ENCODE assay signal across 8 cellular contexts in the genomic region with DNA sequence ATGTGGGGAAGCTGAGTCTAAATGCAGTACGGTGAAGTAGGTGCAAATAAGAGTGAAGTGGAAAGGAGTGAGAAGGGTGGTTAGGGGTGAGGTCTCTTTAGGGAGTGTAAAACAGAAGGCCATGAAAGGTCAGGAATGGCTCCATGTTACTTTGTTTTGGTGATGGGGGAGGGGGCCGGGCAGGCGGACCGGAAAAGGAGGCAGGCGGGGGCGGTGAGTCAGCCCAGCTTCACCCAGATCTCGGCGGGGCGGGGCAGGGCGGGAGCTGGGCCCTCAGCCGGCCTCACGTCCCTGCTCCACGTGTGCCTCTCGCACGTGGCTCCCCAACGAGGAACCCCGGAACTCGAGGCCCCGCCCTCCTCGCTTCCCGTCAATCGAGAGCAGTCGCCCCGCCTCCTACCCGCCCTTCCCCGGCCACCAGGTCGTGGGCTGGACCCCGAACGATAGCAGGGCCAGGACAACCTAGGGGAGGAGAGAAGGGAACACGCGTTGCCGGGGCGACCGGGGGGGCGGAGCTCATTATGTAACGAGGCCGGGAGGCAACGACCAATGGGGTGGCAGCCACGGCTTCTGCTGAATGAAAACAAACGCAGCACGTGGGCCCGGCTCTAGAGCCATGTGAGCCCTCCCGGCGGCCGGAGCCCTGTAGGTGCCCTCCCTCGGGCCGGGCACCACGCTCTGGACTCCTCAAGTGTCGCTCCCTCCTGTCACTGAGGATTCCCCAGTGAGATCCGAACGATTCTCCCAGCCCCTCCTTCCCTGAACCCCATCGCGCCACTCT. TPM values are rescaled to one million over a fixed set of nuclear protein-coding genes. Genes with fewer than 3 reads are reported as not detected.
DNase-seq lines count a peak whose midpoint lies in the region; ATAC-seq, FAIRE-seq and TF ChIP-seq lines count a peak whose summit lies in the region.

No MANE protein-coding gene starts in this region.

- no peak; the same call in none of the 2 replicates for TF ChIP-seq RAD21 in HepG2 (CRISPR knock-in tag; IDR thresholded peaks at IDR 0.05)

- peak overlapping the region; percentile 94 for H3K4me2 ChIP-seq in HepG2 (ENCODE audit: low read depth, low read length)

- TF ChIP-seq CTCF in BE2C (IDR thresholded peaks at IDR 0.05; ENCODE audit: low read depth, low read length) (no peak), HepG2 (CRISPR knock-in tag; IDR thresholded peaks at IDR 0.05) (0 out of 2 replicates have a peak, but pooled peaks have one; percentile 13)

- intact Hi-C loops in HepG2 (cut with micrococcal nuclease; ENCODE audit: unreplicated experiment): no loop called here

- ATAC-seq in GM19351 (IDR thresholded peaks at IDR 0.05; ENCODE audit: unreplicated experiment) (peak; percentile 63), HG03521 (IDR thresholded peaks at IDR 0.05; ENCODE audit: unreplicated experiment) (peak; percentile 58), HepG2 (peak; percentile 60)

- H3K4me3 ChIP-seq in BE2C (ENCODE audit: low read depth, low read length) (peak overlapping the region; percentile 63), HepG2 (replicated peaks in 1 of 3; ENCODE audit: insufficient read depth in 1 of 3, low read depth in 2 of 3, low read length in 3 of 3) (peak overlapping the region; percentile 72 to 86 (median 79))

- TF ChIP-seq POLR2A in HepG2 (IDR thresholded peaks at IDR 0.05; ENCODE audit: insufficient read depth in 1 of 2, low read depth in 2 of 2, low read length in 2 of 2): peak; percentile 71 to 82

- in situ Hi-C loops in HepG2 (cut with HindIII; ENCODE audit: extremely low pct_ligation_motif_present, low pct_unique_long_range_greater_than_20kb): no loop called here

- 2% methylated on average over 33 of the region's 53 CpGs for WGBS in HepG2 (ENCODE audit: low lambda C conversion rate)

- POLR2A ChIA-PET in HepG2 (lab: Yijun Ruan, JAX): interaction anchor here (0.8 to 8.1 kb wide), 19 partner anchors 8 to 639 kb away, joined by 3 to 568 read pairs (median 9); a partner anchor contains a TSS

- H3K27ac ChIP-seq in HepG2 (ENCODE audit: extremely low read length, insufficient read depth, low read length): peak overlapping the region; percentile 95

- H4K20me1 ChIP-seq in HepG2 (ENCODE audit: insufficient read depth, low read length): no peaks in the 10 kb centered on the region

- peaks cover 6% of the 10 kb centered on the region; the same call in 1 of the 2 replicates for H3K9me3 ChIP-seq in BE2C
- H3K9me3 ChIP-seq in HepG2 (ENCODE audit: low read length): no peaks in the 10 kb centered on the region

- H3K27me3 ChIP-seq in BE2C: no peaks in the 10 kb centered on the region
- no peaks in the 10 kb centered on the region; a peak in 1 of 5 replicates for H3K27me3 ChIP-seq in HepG2 (ENCODE audit: control insufficient read depth in 1 of 2, insufficient read depth in 2 of 2, low read length in 2 of 2)

- peak overlapping the region; percentile 94 for H3K9ac ChIP-seq in HepG2 (ENCODE audit: insufficient read depth, low read depth, low read length)

- FAIRE-seq in HepG2 (lab: Jason Lieb, UNC): peak; percentile 82

- H3K36me3 ChIP-seq in BE2C (peaks cover 33% of the 10 kb centered on the region), HepG2 (replicated peaks in 1 of 2; ENCODE audit: control insufficient read depth in 1 of 2, insufficient read depth in 2 of 2, low read length in 2 of 2) (peaks cover 17 to 33% of the 10 kb centered on the region in 2 experiments)

- H3K4me1 ChIP-seq in BE2C (peaks cover 10% of the 10 kb centered on the region), HepG2 (ENCODE audit: insufficient read depth, low read length) (peaks cover 67% of the 10 kb centered on the region)

- no TSS peak for BruUV-seq in HepG2 (replicated peaks; lab: Mats Ljungman, UMichigan)

- peak; percentile 98 for DNase-seq in BE2C
- peak; percentile 85 for DNase-seq in NCI-H748 treated with DMSO at 0.1 percent for 48 hours (lab: John Stamatoyannopoulos, UW)
- peak; percentile 97 for DNase-seq in activated CD4-positive, alpha-beta T cell treated with anti-CD3 and anti-CD28 coated beads, Interleukin-2, amount 50 U/mL, for 24 hours (ENCODE audit: low read depth in 1 of 2, low spot score in 1 of 2)
- DNase-seq in dedifferentiated amniotic fluid mesenchymal stem cell (ENCODE audit: extremely low spot score): peak; percentile 97
- DNase-seq in HepG2 (ENCODE audit: low spot score): peak; percentile 99
- peak; percentile 99 for DNase-seq in stimulated activated CD4-positive, alpha-beta T cell treated with anti-CD3 and anti-CD28 coated beads, Interleukin-2, amount 100 ng/mL, for 4 hours (ENCODE audit: low read depth)

- TF ChIP-seq EP300 in HepG2 (IDR thresholded peaks at IDR 0.05; ENCODE audit: low read depth in 2 of 2, low read length in 2 of 2): peak; percentile 45 to 74; a peak in 3 of 4 replicates
- TF ChIP-seq EP300 in HepG2 (CRISPR knock-in tag; IDR thresholded peaks at IDR 0.05; ENCODE audit: borderline replicate concordance): peak; percentile 88

- no peak overlapping the region for H2AFZ ChIP-seq in HepG2 (ENCODE audit: low read length)

- peaks cover 18% of the 10 kb centered on the region for H3K79me2 ChIP-seq in HepG2 (ENCODE audit: insufficient read depth, low read length)

- CTCF ChIA-PET in HepG2 (lab: Yijun Ruan, JAX; ENCODE audit: low intra/inter-chr PET ratio, low total read pairs): no interaction called here

RNA-seq across cellular contexts. Expression of a gene that starts 1.4 kb away (rescaled TPM):
- 24.5 TPM for polyA plus RNA-seq in BE2C (2012; ENCODE audit: insufficient read depth, insufficient read length, low read depth)
- 1.4 and 2.1 TPM in 2 replicates for total RNA-seq in HepG2 (2016; rRNA removed; fragmentation: Illumina TruSeq; extraction: Trizol)
- total RNA-seq in HepG2 (2016; cell fraction: cytosol; rRNA removed; fragmentation: Illumina TruSeq; extraction: Trizol; ENCODE audit: low read depth): 0.88 and 1.1 TPM in 2 replicates
- total RNA-seq in HepG2 (2016; cell fraction: insoluble cytoplasmic fraction; rRNA removed; fragmentation: Illumina TruSeq; extraction: Trizol): 1.2 and 1.8 TPM in 2 replicates
- 2.2 and 2.4 TPM in 2 replicates for total RNA-seq in HepG2 (2016; cell fraction: membrane; rRNA removed; fragmentation: Illumina TruSeq; extraction: Trizol)
- 3.4 and 4.3 TPM in 2 replicates for total RNA-seq in HepG2 (2016; cell fraction: nucleus; rRNA removed; fragmentation: Illumina TruSeq; extraction: Trizol)
- polyA plus RNA-seq in HepG2 (2011; rRNA removed): 2.7 and 3.6 TPM in 2 replicates
- 1.5 and 1.6 TPM in 2 replicates for polyA plus RNA-seq in HepG2 (2011; cell fraction: cytosol; rRNA removed)
- 20.3 and 22.7 TPM in 2 replicates for polyA plus RNA-seq in HepG2 (2011; cell fraction: nucleus; rRNA removed)
- 11.1 and 19.6 TPM in 2 replicates for polyA plus RNA-seq in HepG2 (2012)
- 0.95 and 1.1 TPM in 2 replicates for polyA plus RNA-seq in HepG2 (2016; cell fraction: cytosol; fragmentation: Illumina TruSeq; extraction: Trizol; ENCODE audit: low read depth)
- 3.8 and 5.8 TPM in 2 replicates for polyA plus RNA-seq in HepG2 (2016; cell fraction: insoluble cytoplasmic fraction; fragmentation: Illumina TruSeq; extraction: Trizol; ENCODE audit: low read depth)
- polyA plus RNA-seq in HepG2 (2016; cell fraction: membrane; fragmentation: Illumina TruSeq; extraction: Trizol; ENCODE audit: low read depth): 2.5 and 3.4 TPM in 2 replicates
- 9.5 and 10.0 TPM in 2 replicates for polyA plus RNA-seq in HepG2 (2016; cell fraction: nucleus; fragmentation: Illumina TruSeq; extraction: Trizol; ENCODE audit: insufficient read depth, low read depth)
- 3.3 and 6.7 TPM in 2 replicates for polyA minus RNA-seq in HepG2 (2011; rRNA and poly(A)+ RNA removed; ENCODE audit: low replicate concordance)
- 4.5 and 6.5 TPM in 2 replicates for polyA minus RNA-seq in HepG2 (2011; cell fraction: cytosol; rRNA and poly(A)+ RNA removed)
- polyA minus RNA-seq in HepG2 (2011; cell fraction: nucleus; rRNA and poly(A)+ RNA removed): 7.6 and 8.1 TPM in 2 replicates

RNA-seq across cellular contexts. Expression of a gene that starts 22.7 kb away (rescaled TPM):
- polyA plus RNA-seq in BE2C (2012; ENCODE audit: insufficient read depth, insufficient read length, low read depth): 119 TPM
- 76.1 and 88.5 TPM in 2 replicates for total RNA-seq in HepG2 (2016; rRNA removed; fragmentation: Illumina TruSeq; extraction: Trizol)
- total RNA-seq in HepG2 (2016; cell fraction: cytosol; rRNA removed; fragmentation: Illumina TruSeq; extraction: Trizol; ENCODE audit: low read depth): 23.3 and 23.6 TPM in 2 replicates
- total RNA-seq in HepG2 (2016; cell fraction: insoluble cytoplasmic fraction; rRNA removed; fragmentation: Illumina TruSeq; extraction: Trizol): 62.6 and 89.2 TPM in 2 replicates
- total RNA-seq in HepG2 (2016; cell fraction: membrane; rRNA removed; fragmentation: Illumina TruSeq; extraction: Trizol): 50.5 and 57.1 TPM in 2 replicates
- 82.0 and 93.0 TPM in 2 replicates for total RNA-seq in HepG2 (2016; cell fraction: nucleus; rRNA removed; fragmentation: Illumina TruSeq; extraction: Trizol)
- polyA plus RNA-seq in HepG2 (2011; rRNA removed): 54.6 and 63.8 TPM in 2 replicates
- 19.7 and 28.8 TPM in 2 replicates for polyA plus RNA-seq in HepG2 (2011; cell fraction: cytosol; rRNA removed)
- 90.9 and 114 TPM in 2 replicates for polyA plus RNA-seq in HepG2 (2011; cell fraction: nucleus; rRNA removed)
- 89.3 and 98.8 TPM in 2 replicates for polyA plus RNA-seq in HepG2 (2012)
- polyA plus RNA-seq in HepG2 (2016; cell fraction: cytosol; fragmentation: Illumina TruSeq; extraction: Trizol; ENCODE audit: low read depth): 10.1 and 10.5 TPM in 2 replicates
- polyA plus RNA-seq in HepG2 (2016; cell fraction: insoluble cytoplasmic fraction; fragmentation: Illumina TruSeq; extraction: Trizol; ENCODE audit: low read depth): 77.5 and 94.3 TPM in 2 replicates
- polyA plus RNA-seq in HepG2 (2016; cell fraction: membrane; fragmentation: Illumina TruSeq; extraction: Trizol; ENCODE audit: low read depth): 34.7 and 36.6 TPM in 2 replicates
- 173 TPM in 2 replicates for polyA plus RNA-seq in HepG2 (2016; cell fraction: nucleus; fragmentation: Illumina TruSeq; extraction: Trizol; ENCODE audit: insufficient read depth, low read depth)
- polyA minus RNA-seq in HepG2 (2011; rRNA and poly(A)+ RNA removed; ENCODE audit: low replicate concordance): 21.1 and 21.8 TPM in 2 replicates
- 50.3 and 50.4 TPM in 2 replicates for polyA minus RNA-seq in HepG2 (2011; cell fraction: cytosol; rRNA and poly(A)+ RNA removed)
- polyA minus RNA-seq in HepG2 (2011; cell fraction: nucleus; rRNA and poly(A)+ RNA removed): 107 and 131 TPM in 2 replicates

RNA-seq across cellular contexts. Expression of a gene that starts 36.3 kb away (rescaled TPM):
- polyA plus RNA-seq in BE2C (2012; ENCODE audit: insufficient read depth, insufficient read length, low read depth): 233 TPM
- total RNA-seq in HepG2 (2016; rRNA removed; fragmentation: Illumina TruSeq; extraction: Trizol): 9.9 and 10.4 TPM in 2 replicates
- total RNA-seq in HepG2 (2016; cell fraction: cytosol; rRNA removed; fragmentation: Illumina TruSeq; extraction: Trizol; ENCODE audit: low read depth): 4.9 and 5.0 TPM in 2 replicates
- 8.1 and 10.9 TPM in 2 replicates for total RNA-seq in HepG2 (2016; cell fraction: insoluble cytoplasmic fraction; rRNA removed; fragmentation: Illumina TruSeq; extraction: Trizol)
- total RNA-seq in HepG2 (2016; cell fraction: membrane; rRNA removed; fragmentation: Illumina TruSeq; extraction: Trizol): 12.8 TPM in 2 replicates
- 5.9 and 6.8 TPM in 2 replicates for total RNA-seq in HepG2 (2016; cell fraction: nucleus; rRNA removed; fragmentation: Illumina TruSeq; extraction: Trizol)
- polyA plus RNA-seq in HepG2 (2011; rRNA removed): 8.0 and 8.6 TPM in 2 replicates
- polyA plus RNA-seq in HepG2 (2011; cell fraction: cytosol; rRNA removed): 7.7 and 8.0 TPM in 2 replicates
- 12.1 and 13.6 TPM in 2 replicates for polyA plus RNA-seq in HepG2 (2011; cell fraction: nucleus; rRNA removed)
- 11.6 and 15.5 TPM in 2 replicates for polyA plus RNA-seq in HepG2 (2012)
- polyA plus RNA-seq in HepG2 (2016; cell fraction: cytosol; fragmentation: Illumina TruSeq; extraction: Trizol; ENCODE audit: low read depth): 4.3 TPM in 2 replicates
- polyA plus RNA-seq in HepG2 (2016; cell fraction: insoluble cytoplasmic fraction; fragmentation: Illumina TruSeq; extraction: Trizol; ENCODE audit: low read depth): 8.0 and 12.4 TPM in 2 replicates
- polyA plus RNA-seq in HepG2 (2016; cell fraction: membrane; fragmentation: Illumina TruSeq; extraction: Trizol; ENCODE audit: low read depth): 9.9 and 10.7 TPM in 2 replicates
- polyA plus RNA-seq in HepG2 (2016; cell fraction: nucleus; fragmentation: Illumina TruSeq; extraction: Trizol; ENCODE audit: insufficient read depth, low read depth): 11.5 and 12.3 TPM in 2 replicates
- 14.3 and 17.9 TPM in 2 replicates for polyA minus RNA-seq in HepG2 (2011; rRNA and poly(A)+ RNA removed; ENCODE audit: low replicate concordance)
- polyA minus RNA-seq in HepG2 (2011; cell fraction: cytosol; rRNA and poly(A)+ RNA removed): 5.3 and 7.4 TPM in 2 replicates
- polyA minus RNA-seq in HepG2 (2011; cell fraction: nucleus; rRNA and poly(A)+ RNA removed): 7.2 and 7.5 TPM in 2 replicates

RNA-seq across cellular contexts. Expression of a gene that starts 41.3 kb away (rescaled TPM):
- 128 TPM for polyA plus RNA-seq in BE2C (2012; ENCODE audit: insufficient read depth, insufficient read length, low read depth)
- total RNA-seq in HepG2 (2016; rRNA removed; fragmentation: Illumina TruSeq; extraction: Trizol): 29.6 and 30.8 TPM in 2 replicates
- 27.8 and 32.3 TPM in 2 replicates for total RNA-seq in HepG2 (2016; cell fraction: cytosol; rRNA removed; fragmentation: Illumina TruSeq; extraction: Trizol; ENCODE audit: low read depth)
- 26.4 and 32.2 TPM in 2 replicates for total RNA-seq in HepG2 (2016; cell fraction: insoluble cytoplasmic fraction; rRNA removed; fragmentation: Illumina TruSeq; extraction: Trizol)
- total RNA-seq in HepG2 (2016; cell fraction: membrane; rRNA removed; fragmentation: Illumina TruSeq; extraction: Trizol): 28.8 and 30.1 TPM in 2 replicates
- total RNA-seq in HepG2 (2016; cell fraction: nucleus; rRNA removed; fragmentation: Illumina TruSeq; extraction: Trizol): 30.8 and 38.1 TPM in 2 replicates
- 60.9 and 62.9 TPM in 2 replicates for polyA plus RNA-seq in HepG2 (2011; rRNA removed)
- polyA plus RNA-seq in HepG2 (2011; cell fraction: cytosol; rRNA removed): 25.1 and 35.9 TPM in 2 replicates
- polyA plus RNA-seq in HepG2 (2011; cell fraction: nucleus; rRNA removed): 142 and 152 TPM in 2 replicates
- polyA plus RNA-seq in HepG2 (2012): 70.7 and 76.1 TPM in 2 replicates
- polyA plus RNA-seq in HepG2 (2016; cell fraction: cytosol; fragmentation: Illumina TruSeq; extraction: Trizol; ENCODE audit: low read depth): 5.4 and 6.1 TPM in 2 replicates
- polyA plus RNA-seq in HepG2 (2016; cell fraction: insoluble cytoplasmic fraction; fragmentation: Illumina TruSeq; extraction: Trizol; ENCODE audit: low read depth): 32.0 and 41.3 TPM in 2 replicates
- 18.7 and 20.0 TPM in 2 replicates for polyA plus RNA-seq in HepG2 (2016; cell fraction: membrane; fragmentation: Illumina TruSeq; extraction: Trizol; ENCODE audit: low read depth)
- polyA plus RNA-seq in HepG2 (2016; cell fraction: nucleus; fragmentation: Illumina TruSeq; extraction: Trizol; ENCODE audit: insufficient read depth, low read depth): 74.6 and 84.0 TPM in 2 replicates
- polyA minus RNA-seq in HepG2 (2011; rRNA and poly(A)+ RNA removed; ENCODE audit: low replicate concordance): 60.8 and 70.8 TPM in 2 replicates
- 20.8 and 24.8 TPM in 2 replicates for polyA minus RNA-seq in HepG2 (2011; cell fraction: cytosol; rRNA and poly(A)+ RNA removed)
- 59.5 and 60.8 TPM in 2 replicates for polyA minus RNA-seq in HepG2 (2011; cell fraction: nucleus; rRNA and poly(A)+ RNA removed)

RNA-seq across cellular contexts. Expression of a gene that starts 44.8 kb away (rescaled TPM):
- polyA plus RNA-seq in BE2C (2012; ENCODE audit: insufficient read depth, insufficient read length, low read depth): 173 TPM
- total RNA-seq in HepG2 (2016; rRNA removed; fragmentation: Illumina TruSeq; extraction: Trizol): 51.1 and 66.5 TPM in 2 replicates
- total RNA-seq in HepG2 (2016; cell fraction: cytosol; rRNA removed; fragmentation: Illumina TruSeq; extraction: Trizol; ENCODE audit: low read depth): 14.5 and 17.6 TPM in 2 replicates
- total RNA-seq in HepG2 (2016; cell fraction: insoluble cytoplasmic fraction; rRNA removed; fragmentation: Illumina TruSeq; extraction: Trizol): 50.7 and 65.1 TPM in 2 replicates
- 26.0 and 27.2 TPM in 2 replicates for total RNA-seq in HepG2 (2016; cell fraction: membrane; rRNA removed; fragmentation: Illumina TruSeq; extraction: Trizol)
- 65.1 and 70.6 TPM in 2 replicates for total RNA-seq in HepG2 (2016; cell fraction: nucleus; rRNA removed; fragmentation: Illumina TruSeq; extraction: Trizol)
- polyA plus RNA-seq in HepG2 (2011; rRNA removed): 67.7 and 78.0 TPM in 2 replicates
- polyA plus RNA-seq in HepG2 (2011; cell fraction: cytosol; rRNA removed): 28.7 and 32.2 TPM in 2 replicates
- 613 and 896 TPM in 2 replicates for polyA plus RNA-seq in HepG2 (2011; cell fraction: nucleus; rRNA removed)
- polyA plus RNA-seq in HepG2 (2012): 70.6 and 74.6 TPM in 2 replicates
- polyA plus RNA-seq in HepG2 (2016; cell fraction: cytosol; fragmentation: Illumina TruSeq; extraction: Trizol; ENCODE audit: low read depth): 9.7 and 12.0 TPM in 2 replicates
- 46.8 and 59.5 TPM in 2 replicates for polyA plus RNA-seq in HepG2 (2016; cell fraction: insoluble cytoplasmic fraction; fragmentation: Illumina TruSeq; extraction: Trizol; ENCODE audit: low read depth)
- 20.4 and 23.8 TPM in 2 replicates for polyA plus RNA-seq in HepG2 (2016; cell fraction: membrane; fragmentation: Illumina TruSeq; extraction: Trizol; ENCODE audit: low read depth)
- polyA plus RNA-seq in HepG2 (2016; cell fraction: nucleus; fragmentation: Illumina TruSeq; extraction: Trizol; ENCODE audit: insufficient read depth, low read depth): 182 and 188 TPM in 2 replicates
- 133 and 240 TPM in 2 replicates for polyA minus RNA-seq in HepG2 (2011; rRNA and poly(A)+ RNA removed; ENCODE audit: low replicate concordance)
- 49.1 and 58.4 TPM in 2 replicates for polyA minus RNA-seq in HepG2 (2011; cell fraction: cytosol; rRNA and poly(A)+ RNA removed)
- 159 and 161 TPM in 2 replicates for polyA minus RNA-seq in HepG2 (2011; cell fraction: nucleus; rRNA and poly(A)+ RNA removed)

Comparison
In these comparisons a context has a peak if more than half of its experiments do, and no peak if none do; other contexts are left out.
1. Peak in every context shown above with its lines: DNase-seq, ATAC-seq, H3K4me3 ChIP-seq and H3K27ac ChIP-seq.